In genomic region chr10:69323622-69324021, GRCh38 we compare ENCODE assay signal across 17 cellular contexts. TPM values are rescaled to one million over a fixed set of nuclear protein-coding genes. Genes with fewer than 3 reads are reported as not detected.
DNase-seq lines count a peak whose midpoint lies in the region; ATAC-seq and TF ChIP-seq lines count a peak whose summit lies in the region.
"Had no signal": no experiment of that assay in that cellular context is flagged by ENCODE, and none has a peak within 500 bp of the region (broad histone marks: within the 10 kb centered on the region; RNA-seq: fewer than 3 reads in every experiment).

No MANE protein-coding gene starts in this region.

- CTCF ChIA-PET in CD4-positive, alpha-beta memory T cell (lab: Charles Lee; ENCODE audit: partially characterized antibody): interaction anchor here (0.9 kb wide), 1 partner anchor 70 kb away, joined by 3 read pairs; no protein-coding TSS in a partner anchor

- H3K23ac ChIP-seq in mesendoderm (ENCODE audit: low read length): no peak overlapping the region

- H3K27ac Mint-ChIP-seq in CD4-positive, CD25-positive, alpha-beta regulatory T cell: peak overlapping the region in 2 of 3 donors; percentile 29 to 71
- peak overlapping the region; percentile 69 to 99 (median 79) for H3K27ac Mint-ChIP-seq in CD4-positive, alpha-beta memory T cell
- H3K27ac Mint-ChIP-seq: stimulated activated effector memory CD8-positive, alpha-beta T cell treated with anti-CD3 and anti-CD28 coated beads, Interleukin-12 subunit alpha, Interleukin-12 subunit beta, amount 100 ng/mL, for 72 hours; type B pancreatic cell had no signal

- H2BK15ac ChIP-seq in mesendoderm (replicated peaks; ENCODE audit: low read depth): no peak overlapping the region

- H3K18ac ChIP-seq in mesendoderm (ENCODE audit: low read length): peak overlapping the region; percentile 2

- H2BK120ac ChIP-seq in mesendoderm (ENCODE audit: low read depth, low read length): no peak overlapping the region

- H4K8ac ChIP-seq in mesendoderm (ENCODE audit: low read depth, low read length): no peak overlapping the region

- H3K27me3 ChIP-seq in CD4-positive, CD25-positive, alpha-beta regulatory T cell (ENCODE audit: control insufficient read depth, insufficient read depth, low read length): no peaks in the 10 kb centered on the region
- no peaks in the 10 kb centered on the region for H3K27me3 ChIP-seq in CD4-positive, alpha-beta memory T cell (ENCODE audit: insufficient read depth, low read length)
- H3K27me3 ChIP-seq in ascending aorta (no peaks in the 10 kb centered on the region), mesendoderm (ENCODE audit: insufficient read depth, low read length, poor library complexity) (no peaks in the 10 kb centered on the region)
- H3K27me3 ChIP-seq: pancreas, Peyer's patch had no signal

- peaks cover 61% of the 10 kb centered on the region for H3K4me1 ChIP-seq in CD4-positive, CD25-positive, alpha-beta regulatory T cell (ENCODE audit: control insufficient read depth, insufficient read depth, low read length, poor library complexity, severe bottlenecking)
- H3K4me1 ChIP-seq in CD4-positive, alpha-beta memory T cell (ENCODE audit: insufficient read depth, low read length): peaks cover 71% of the 10 kb centered on the region
- peaks cover 15 to 62% of the 10 kb centered on the region in 2 donors for H3K4me1 ChIP-seq in ascending aorta
- peaks cover 36% of the 10 kb centered on the region for H3K4me1 ChIP-seq in mesendoderm (ENCODE audit: control insufficient read depth, low read depth, low read length)

- peaks cover 37 to 88% (median 46%) of the 10 kb centered on the region in 4 donors for H3K4me1 Mint-ChIP-seq in CD4-positive, CD25-positive, alpha-beta regulatory T cell
- H3K4me1 Mint-ChIP-seq in CD4-positive, alpha-beta memory T cell: peaks cover 44 to 89% (median 65%) of the 10 kb centered on the region in 4 donors

- no peak overlapping the region for H3K9ac ChIP-seq in mesendoderm (ENCODE audit: low read length)

- no peaks in the 10 kb centered on the region for H3K9me3 Mint-ChIP-seq in CD4-positive, CD25-positive, alpha-beta regulatory T cell
- H3K9me3 Mint-ChIP-seq in CD4-positive, alpha-beta memory T cell: no peaks in the 10 kb centered on the region
- H3K9me3 Mint-ChIP-seq: stimulated activated effector memory CD8-positive, alpha-beta T cell treated with anti-CD3 and anti-CD28 coated beads, Interleukin-12 subunit alpha, Interleukin-12 subunit beta, amount 100 ng/mL, for 72 hours; type B pancreatic cell had no signal

- H3K79me1 ChIP-seq in mesendoderm (ENCODE audit: low read length): peaks cover 8% of the 10 kb centered on the region

- no peak for TF ChIP-seq CTCF in ascending aorta (IDR thresholded peaks at IDR 0.05)

- H3K9me3 ChIP-seq in CD4-positive, CD25-positive, alpha-beta regulatory T cell (ENCODE audit: control insufficient read depth in 2 of 2, low read length in 2 of 2): no peaks in the 10 kb centered on the region
- H3K9me3 ChIP-seq in CD4-positive, alpha-beta memory T cell (ENCODE audit: control insufficient read depth in 1 of 2, low read length in 2 of 2): no peaks in the 10 kb centered on the region
- H3K9me3 ChIP-seq in ascending aorta: no peaks in the 10 kb centered on the region
- H3K9me3 ChIP-seq: pancreas, Peyer's patch had no signal

- H3K4me3 Mint-ChIP-seq in CD4-positive, CD25-positive, alpha-beta regulatory T cell: peak overlapping the region in 1 of 4 donors; percentile 54
- peak overlapping the region in 2 of 8 donors; percentile 15 to 18 for H3K4me3 Mint-ChIP-seq in CD4-positive, alpha-beta memory T cell
- H3K4me3 Mint-ChIP-seq: stimulated activated effector memory CD8-positive, alpha-beta T cell treated with anti-CD3 and anti-CD28 coated beads, Interleukin-12 subunit alpha, Interleukin-12 subunit beta, amount 100 ng/mL, for 72 hours; type B pancreatic cell had no signal

- H3K4me3 ChIP-seq in CD4-positive, CD25-positive, alpha-beta regulatory T cell (ENCODE audit: low read depth, low read length): no peak overlapping the region
- no peak overlapping the region for H3K4me3 ChIP-seq in CD4-positive, alpha-beta memory T cell (ENCODE audit: low read length in 2 of 2)
- H3K4me3 ChIP-seq in ascending aorta (no peak overlapping the region), mesendoderm (ENCODE audit: low read length) (no peak overlapping the region)
- H3K4me3 ChIP-seq: pancreas, Peyer's patch had no signal

- H4K5ac ChIP-seq in mesendoderm (ENCODE audit: low read length): no peak overlapping the region

- no CpG with 5 or more reads among the region's 2 CpGs for WGBS in mesendoderm (ENCODE audit: extremely low coverage, insufficient coverage, low lambda C conversion rate)

- no peaks in the 10 kb centered on the region for H3K36me3 Mint-ChIP-seq in CD4-positive, CD25-positive, alpha-beta regulatory T cell
- peaks cover 0 to 20% of the 10 kb centered on the region in 2 donors for H3K36me3 Mint-ChIP-seq in CD4-positive, alpha-beta memory T cell

- ATAC-seq in CD4-positive, CD25-positive, alpha-beta regulatory T cell (ENCODE audit: low read depth in 2 of 2): no peak
- no peak for ATAC-seq in HG02759 (IDR thresholded peaks at IDR 0.05; ENCODE audit: unreplicated experiment)
- ATAC-seq: left colon; pancreas; stimulated activated effector memory CD8-positive, alpha-beta T cell treated with anti-CD3 and anti-CD28 coated beads, Interleukin-12 subunit alpha, Interleukin-12 subunit beta, amount 100 ng/mL, for 72 hours had no signal

- no peak overlapping the region for H3K4me2 ChIP-seq in mesendoderm (ENCODE audit: low read length)

- no peak overlapping the region for H2AK5ac ChIP-seq in mesendoderm (ENCODE audit: low read length)

- H3K27me3 Mint-ChIP-seq in CD4-positive, CD25-positive, alpha-beta regulatory T cell: no peaks in the 10 kb centered on the region
- no peaks in the 10 kb centered on the region for H3K27me3 Mint-ChIP-seq in CD4-positive, alpha-beta memory T cell
- H3K27me3 Mint-ChIP-seq: type B pancreatic cell had no signal

- no peak overlapping the region for H3K4ac ChIP-seq in mesendoderm (ENCODE audit: low read depth, low read length)

- intact Hi-C loops in CD4-positive, alpha-beta memory T cell (cut with micrococcal nuclease): no loop called here
- intact Hi-C loops in ascending aorta (cut with DNase I): no loop called here

- DNase-seq in CD4-positive, CD25-positive, alpha-beta regulatory T cell: no peak
- no peak for DNase-seq in CD4-positive, alpha-beta memory T cell
- DNase-seq in ascending aorta (ENCODE audit: low spot score in 2 of 2): no peak
- DNase-seq in mesendoderm: no peak
- no peak for DNase-seq in NCI-H2107 treated with DMSO at 0.1 percent for 48 hours (lab: John Stamatoyannopoulos, UW; ENCODE audit: unreplicated experiment)
- no peak for DNase-seq in NOMO-1 treated with DMSO at 0.1 percent for 48 hours (lab: John Stamatoyannopoulos, UW; ENCODE audit: unreplicated experiment)
- DNase-seq: activated gamma-delta T cell treated with Interleukin-2 at 50 U/mL for 16 hours, DMS79, left colon, NCI-H2029 treated with DMSO at 0.1 percent for 48 hours, NCI-H69, pancreas, Peyer's patch, SW 1271 had no signal

- no peaks in the 10 kb centered on the region for H3K36me3 ChIP-seq in CD4-positive, CD25-positive, alpha-beta regulatory T cell (ENCODE audit: control insufficient read depth, insufficient read depth, low read length)
- no peaks in the 10 kb centered on the region for H3K36me3 ChIP-seq in CD4-positive, alpha-beta memory T cell (ENCODE audit: insufficient read depth, low read length)
- H3K36me3 ChIP-seq in ascending aorta: no peaks in the 10 kb centered on the region
- H3K36me3 ChIP-seq in mesendoderm (ENCODE audit: control insufficient read depth, insufficient read depth, low read length): no peaks in the 10 kb centered on the region
- H3K36me3 ChIP-seq: pancreas, Peyer's patch had no signal

- H3K56ac ChIP-seq in mesendoderm (ENCODE audit: low read length): peak overlapping the region; percentile 17

- H3K79me2 ChIP-seq in mesendoderm (ENCODE audit: control insufficient read depth, insufficient read depth, low read length): peaks cover 90% of the 10 kb centered on the region

- POLR2A ChIA-PET in CD4-positive, alpha-beta memory T cell (lab: Charles Lee; ENCODE audit: partially characterized antibody): no interaction called here

- H3K27ac ChIP-seq in CD4-positive, CD25-positive, alpha-beta regulatory T cell (ENCODE audit: insufficient read depth, low read length, poor library complexity, severe bottlenecking): no peak overlapping the region
- no peak overlapping the region for H3K27ac ChIP-seq in CD4-positive, alpha-beta memory T cell (ENCODE audit: low read depth, low read length)
- H3K27ac ChIP-seq in ascending aorta (peak overlapping the region; percentile 35 to 40), mesendoderm (ENCODE audit: low read depth, low read length) (peak overlapping the region; percentile 7)
- H3K27ac ChIP-seq: pancreas, Peyer's patch had no signal

- H2BK5ac ChIP-seq in mesendoderm (ENCODE audit: low read length): no peak overlapping the region

RNA-seq across cellular contexts. Expression of gene HK1, which starts 45.3 kb away (rescaled TPM):
- total RNA-seq in CD4-positive, CD25-positive, alpha-beta regulatory T cell: 86.4 TPM
- polyA plus RNA-seq in CD4-positive, CD25-positive, alpha-beta regulatory T cell: 100 to 1,000 TPM in 3 of 4 donors, 10 to 100 TPM in 1; 95.6 to 115 (median 106) TPM
- 10 to 100 TPM; 68.6 to 70.1 TPM for total RNA-seq in CD4-positive, alpha-beta memory T cell
- 100 to 1,000 TPM; 153 to 156 TPM for polyA plus RNA-seq in CD4-positive, alpha-beta memory T cell
- total RNA-seq in ascending aorta: 128 TPM
- polyA plus RNA-seq in mesendoderm (2013, experiment 1 of 2): 114 TPM
- 114 TPM for polyA plus RNA-seq in mesendoderm (2013, experiment 2 of 2)

Comparison
In these comparisons a context has a peak if more than half of its experiments do, and no peak if none do; other contexts are left out.
1. H3K27ac ChIP-seq: peak in ascending aorta (2 of 2) and mesendoderm (single experiment); none in CD4-positive, CD25-positive, alpha-beta regulatory T cell (single experiment) and CD4-positive, alpha-beta memory T cell (single experiment).